In the genomic region with DNA sequence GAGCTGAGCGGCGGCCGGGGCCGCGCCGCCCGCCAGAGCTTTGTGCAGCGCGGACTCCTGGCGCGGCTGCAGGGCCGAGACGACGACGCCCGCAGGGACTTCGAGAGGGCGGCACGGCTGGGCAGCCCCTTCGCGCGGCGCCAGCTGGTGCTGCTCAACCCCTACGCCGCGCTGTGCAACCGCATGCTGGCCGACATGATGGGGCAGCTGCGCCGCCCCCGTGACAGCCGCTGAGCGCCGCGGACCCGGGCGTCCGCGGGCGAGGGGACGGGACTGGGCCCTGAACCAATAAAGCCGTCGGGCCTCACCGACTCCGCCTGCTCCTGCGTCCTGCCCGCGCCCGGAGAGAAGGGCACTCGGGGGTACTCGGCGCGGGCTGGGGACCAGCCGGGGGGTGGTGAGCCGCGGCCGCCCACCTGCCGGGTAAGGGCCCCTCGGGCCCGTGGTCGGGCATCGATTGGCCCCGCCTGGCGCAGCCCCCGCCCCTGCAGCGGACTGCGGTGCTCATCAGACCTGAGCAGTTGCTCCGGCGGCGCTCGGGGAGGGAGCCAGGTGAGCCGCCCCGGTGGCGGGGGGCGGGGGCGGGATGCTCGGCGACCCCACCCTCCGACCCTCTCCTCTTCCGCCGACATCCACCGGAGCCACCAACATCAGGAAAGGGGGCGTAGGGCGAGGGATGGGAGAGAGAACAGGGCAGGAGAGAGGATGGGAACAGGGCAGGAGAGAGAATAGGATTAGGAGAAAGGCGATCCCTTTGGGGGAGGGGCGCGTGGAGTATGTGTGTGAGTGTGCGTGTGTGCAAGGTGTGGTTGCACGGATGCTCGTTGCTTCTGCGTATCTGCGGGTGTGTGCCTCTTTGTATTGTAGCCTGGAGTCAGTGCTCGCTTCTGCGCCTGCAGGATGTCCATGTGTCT, we compare ENCODE assay signal across 8 cellular contexts. TPM values are rescaled to one million over a fixed set of nuclear protein-coding genes. Genes with fewer than 3 reads are reported as not detected.
A peak's percentile ranks its signal among the peaks of the same experiment; 100 is the strongest.
DNase-seq lines count a peak whose midpoint lies in the region; ATAC-seq, FAIRE-seq and TF ChIP-seq lines count a peak whose summit lies in the region.

Gene TMEM25, plus strand, starts transcription at position 510 of the 914 bp plus-strand sequence. CDS start 610 bp downstream, outside the sequence.

- FAIRE-seq in D721Med (lab: Jason Lieb, UNC): no peak

- H3K27me3 ChIP-seq in kidney epithelial cell (ENCODE audit: control insufficient read depth, insufficient read depth, low read length): no peaks in the 10 kb centered on the region

- H3K4me3 ChIP-seq in kidney epithelial cell (ENCODE audit: low read depth, low read length): peak within 1 kb of the TSS; percentile 75

- DNase-seq in D721Med (ENCODE audit: insufficient read length, low spot score): peak; percentile 96
- DNase-seq in NCI-H1092 treated with DMSO at 0.1 percent for 48 hours (lab: John Stamatoyannopoulos, UW): peak; percentile 77
- peak; percentile 50 to 64 (median 54) for DNase-seq in activated CD4-positive, CD25-positive, alpha-beta regulatory T cell (lab: John Stamatoyannopoulos, UW)
- DNase-seq in cerebellar cortex (ENCODE audit: low spot score): peak; percentile 61
- DNase-seq in kidney epithelial cell (ENCODE audit: low read depth): no peak
- peak; percentile 50 to 70 for DNase-seq in stimulated activated CD4-positive, alpha-beta T cell treated with anti-CD3 and anti-CD28 coated beads, Interleukin-15, amount 100 ng/mL, for 1 hour (ENCODE audit: low read depth in 1 of 2, low spot score in 1 of 2)

- H3K36me3 ChIP-seq in kidney epithelial cell (ENCODE audit: control insufficient read depth, insufficient read depth, low read length): no peaks in the 10 kb centered on the region

- ATAC-seq in GM21526 (IDR thresholded peaks at IDR 0.05; ENCODE audit: low FRiP score, unreplicated experiment): peak; percentile 56
- ATAC-seq in GM18873 (IDR thresholded peaks at IDR 0.05; ENCODE audit: low FRiP score, unreplicated experiment): no peak

- no peak for TF ChIP-seq CTCF in D721Med (IDR thresholded peaks at IDR 0.05; ENCODE audit: insufficient read depth, missing control alignments)
- TF ChIP-seq CTCF in kidney epithelial cell (IDR thresholded peaks at IDR 0.05; ENCODE audit: insufficient read depth, low read length, poor library complexity, severe bottlenecking): no peak

RNA-seq across cellular contexts. Expression of gene TMEM25, which starts in this region (rescaled TPM):
- 47.9 and 71.6 TPM in 2 replicates for total RNA-seq in kidney epithelial cell
